Comparison of ENCODE assay signal across 27 cellular contexts in genomic region chr6:5120011-5120410, GRCh38. TPM values are rescaled to one million over a fixed set of nuclear protein-coding genes. Genes with fewer than 3 reads are reported as not detected.
"Had no signal": no experiment of that assay in that cellular context is flagged by ENCODE, and none has a peak within 500 bp of the region (broad histone marks: within the 10 kb centered on the region; RNA-seq: fewer than 3 reads in every experiment).

No MANE protein-coding gene starts in this region.

- H3K4me1 ChIP-seq: colonic mucosa, esophagus muscularis mucosa, foreskin keratinocyte, gastroesophageal sphincter had no signal

- DNase-seq: colonic mucosa; cortex of kidney; dermis blood vessel endothelial cell; dorsolateral prefrontal cortex; effector CD4-positive, alpha-beta T cell; effector CD8-positive, alpha-beta T cell; effector memory CD4-positive, alpha-beta T cell; effector memory CD8-positive, alpha-beta T cell; endodermal cell; erythroblast; esophagus squamous epithelium; foreskin fibroblast; foreskin keratinocyte; foreskin melanocyte; gastrocnemius medialis; glutamatergic neuron; heart left ventricle; heart right ventricle had no signal

- H3K4me3 ChIP-seq: colonic mucosa, coronary artery, dorsolateral prefrontal cortex, esophagus muscularis mucosa, esophagus squamous epithelium, gastrocnemius medialis, gastroesophageal sphincter, heart left ventricle, heart right ventricle had no signal

- FAIRE-seq: colon, endometrium, endothelial cell of umbilical vein, frontal cortex had no signal

- H3K27ac ChIP-seq: colonic mucosa, coronary artery, dorsolateral prefrontal cortex, epithelial cell of prostate, esophagus muscularis mucosa, esophagus squamous epithelium, foreskin keratinocyte, gastrocnemius medialis, gastroesophageal sphincter, heart right ventricle had no signal

- H3K36me3 ChIP-seq: colonic mucosa, esophagus muscularis mucosa, esophagus squamous epithelium, gastrocnemius medialis, gastroesophageal sphincter, heart left ventricle, heart right ventricle had no signal

- H3K9me3 ChIP-seq: colonic mucosa, esophagus muscularis mucosa, esophagus squamous epithelium, gastrocnemius medialis, gastroesophageal sphincter, heart left ventricle, heart right ventricle had no signal

- ATAC-seq: effector memory CD8-positive, alpha-beta T cell; esophagus mucosa; foreskin keratinocyte; gastrocnemius medialis; gastroesophageal sphincter; heart left ventricle; heart right ventricle had no signal

- H3K27me3 ChIP-seq: colonic mucosa, dorsolateral prefrontal cortex, esophagus muscularis mucosa, esophagus squamous epithelium, foreskin keratinocyte, gastrocnemius medialis, gastroesophageal sphincter, heart left ventricle, heart right ventricle had no signal

RNA-seq across cellular contexts. Expression of gene PPP1R3G, which starts 34.9 kb away (rescaled TPM):
- total RNA-seq: endodermal cell had no signal
